Comparison of ENCODE assay signal across 17 cellular contexts in genomic region chr12:42904683-42905418, GRCh38.
A peak's percentile ranks its signal among the peaks of the same experiment; 100 is the strongest.
DNase-seq lines count a peak whose midpoint lies in the region; ATAC-seq lines count a peak whose summit lies in the region.
"Had no signal": no experiment of that assay in that cellular context is flagged by ENCODE, and none has a peak within 500 bp of the region (broad histone marks: within the 10 kb centered on the region; RNA-seq: fewer than 3 reads in every experiment).

No MANE protein-coding gene starts in this region.

- ATAC-seq in sciatic nerve: peak; percentile 39
- ATAC-seq: lower lobe of right lung had no signal

- intact Hi-C loops in sciatic nerve (cut with DNase I) (no loop called here), posterior vena cava (cut with DNase I) (no loop called here)

- H3K27ac ChIP-seq in cingulate gyrus (ENCODE audit: low read depth, low read length): peak overlapping the region; percentile 42
- H3K27ac ChIP-seq: lower lobe of right lung had no signal

- peak; percentile 5 for DNase-seq in GM03348 (ENCODE audit: low spot score)
- peak in 33 of 51 donors; percentile 1 to 77 (median 35) for DNase-seq in hypothalamus (lab: John Stamatoyannopoulos, UW)
- DNase-seq in sciatic nerve (ENCODE audit: low spot score): no peak
- no peak for DNase-seq in posterior vena cava (ENCODE audit: low spot score)
- no peak for DNase-seq in NCI-H82 (lab: John Stamatoyannopoulos, UW)
- no peak for DNase-seq in dedifferentiated amniotic fluid mesenchymal stem cell (ENCODE audit: extremely low spot score)
- DNase-seq: activated CD4-positive, alpha-beta T cell treated with anti-CD3 and anti-CD28 coated beads for 4 hours; activated naive CD4-positive, alpha-beta T cell treated with anti-CD3 and anti-CD28 coated beads for 36 hours; activated T-cell treated with anti-CD3 and anti-CD28 coated beads, Interleukin-2, amount 50 U/mL, for 48 hours; CD4-positive, CD25-positive, alpha-beta regulatory T cell; DMS53; HCEC 1CT; lower lobe of right lung; MG63; NCI-H1436; NCI-H524 had no signal

Comparison
In these comparisons a context has a peak if more than half of its experiments do, and no peak if none do; other contexts are left out.
1. DNase-seq: peak in GM03348 (single experiment) and hypothalamus (33 of 51); none in sciatic nerve (single experiment), posterior vena cava (single experiment), NCI-H82 (single experiment) and dedifferentiated amniotic fluid mesenchymal stem cell (single experiment).